8 cellular contexts compared by ENCODE assay signal in genomic region chr17:34584805-34585416, GRCh38. TPM values are rescaled to one million over a fixed set of nuclear protein-coding genes. Genes with fewer than 3 reads are reported as not detected.
DNase-seq lines count a peak whose midpoint lies in the region; ATAC-seq and TF ChIP-seq lines count a peak whose summit lies in the region.

No MANE protein-coding gene starts in this region.

- peak; percentile 39 for DNase-seq in DMS153 (lab: John Stamatoyannopoulos, UW)
- peak; percentile 46 for DNase-seq in M059J (ENCODE audit: low read depth)
- DNase-seq in adipocyte (ENCODE audit: low read depth), result peak; percentile 5
- DNase-seq in mucosa of descending colon, result peak in 1 of 3 donors; percentile 7
- DNase-seq in SKM-1 (lab: John Stamatoyannopoulos, UW; ENCODE audit: unreplicated experiment), result no peak
- DNase-seq in activated T-cell treated with anti-CD3 and anti-CD28 coated beads for 4 hours, result no peak

- no peak for TF ChIP-seq CTCF in mucosa of descending colon (IDR thresholded peaks at IDR 0.05)

- H3K9me3 ChIP-seq in adipocyte (ENCODE audit: control insufficient read depth, low read length), result no peaks in the 10 kb centered on the region
- H3K9me3 ChIP-seq in mucosa of descending colon, result no peaks in the 10 kb centered on the region

- H3K27me3 ChIP-seq in adipocyte (replicated peaks; ENCODE audit: control insufficient read depth, insufficient read depth, low read length), result peaks cover 37% of the 10 kb centered on the region

- no peak overlapping the region for H3K9ac ChIP-seq in adipocyte (ENCODE audit: low read length)

- no peak overlapping the region for H3K4me3 ChIP-seq in adipocyte (ENCODE audit: low read length)
- H3K4me3 ChIP-seq in mucosa of descending colon, result no peak overlapping the region

- intact Hi-C loops in mucosa of descending colon (cut with DNase I, micrococcal nuclease), result no loop called here

- ATAC-seq in mucosa of descending colon (peak; percentile 51), HG03521 (IDR thresholded peaks at IDR 0.05; ENCODE audit: unreplicated experiment) (no peak), HG02840 (IDR thresholded peaks at IDR 0.05; ENCODE audit: low FRiP score, unreplicated experiment) (no peak)

- H3K36me3 ChIP-seq in adipocyte (ENCODE audit: control insufficient read depth, insufficient read depth, low read length, severe bottlenecking) (no peaks in the 10 kb centered on the region), mucosa of descending colon (ENCODE audit: low read depth) (no peaks in the 10 kb centered on the region)

- H3K4me1 ChIP-seq in adipocyte (ENCODE audit: control insufficient read depth, insufficient read depth, low read length) (peaks cover 14% of the 10 kb centered on the region), mucosa of descending colon (ENCODE audit: low read depth) (peaks cover 14% of the 10 kb centered on the region)

RNA-seq across cellular contexts. Expression of gene TMEM132E, which starts 5.5 kb away (rescaled TPM):
- 0.39 and 0.49 TPM in 2 replicates for total RNA-seq in M059J (2014; rRNA removed; shearing (Covaris generic))
- under 1 TPM in 2 of 3 donors, not detected in 1; 0.10 to 0.13 TPM for total RNA-seq in mucosa of descending colon

Comparison
In these comparisons a context has a peak if more than half of its experiments do, and no peak if none do; other contexts are left out.
1. DNase-seq: peak in DMS153 (single experiment), M059J (single experiment) and adipocyte (single experiment); none in SKM-1 (single experiment) and activated T-cell treated with anti-CD3 and anti-CD28 coated beads for 4 hours (single experiment).